ENCODE assay signal across 9 cellular contexts in genomic region chr1:17922833-17923232, GRCh38.
DNase-seq lines count a peak whose midpoint lies in the region; ATAC-seq and TF ChIP-seq lines count a peak whose summit lies in the region.
"Had no signal": no experiment of that assay in that cellular context is flagged by ENCODE, and none has a peak within 500 bp of the region (broad histone marks: within the 10 kb centered on the region; RNA-seq: fewer than 3 reads in every experiment).

No MANE protein-coding gene starts in this region.

- H3K4me3 ChIP-seq in PC-3 (ENCODE audit: low read length): no peak overlapping the region
- H3K4me3 ChIP-seq in spleen: no peak overlapping the region
- H3K4me3 ChIP-seq in vagina: no peak overlapping the region

- H3K9me2 ChIP-seq in PC-3 (replicated peaks; ENCODE audit: low read length): no peaks in the 10 kb centered on the region

- ATAC-seq in PC-3: no peak
- ATAC-seq: naive thymus-derived CD8-positive, alpha-beta T cell had no signal

- TF ChIP-seq POLR2A in spleen (IDR thresholded peaks at IDR 0.05) (no peak), vagina (IDR thresholded peaks at IDR 0.05) (no peak)

- peak; percentile 67 for TF ChIP-seq CTCF in PC-3 (conservative IDR thresholded peaks at IDR 0.05; ENCODE audit: low read depth, low read length)
- peak in 6 of 11 experiments; percentile 29 to 47 (median 35) for TF ChIP-seq CTCF in spleen (IDR thresholded peaks at IDR 0.05 in 8 of 11, conservative IDR thresholded peaks at IDR 0.05 in 3 of 11)
- no peak for TF ChIP-seq CTCF in vagina (IDR thresholded peaks at IDR 0.05)

- intact Hi-C loops in PC-3 (cut with micrococcal nuclease) (no loop called here), spleen (cut with DNase I; ENCODE audit: low total_unique reads) (no loop called here), vagina (cut with DNase I) (no loop called here)

- in situ Hi-C loops in KBM-7 (cut with MboI; ENCODE audit: low pct_unique_long_range_greater_than_20kb, low sequenced_read_pairs): no loop called here

- POLR2A ChIA-PET in PC-3 (lab: Charles Lee; ENCODE audit: unreplicated experiment): no interaction called here

- DNase-seq in SIG-M5 treated with dmso at 0.1 percent for 504 hours (lab: John Stamatoyannopoulos, UW; ENCODE audit: unreplicated experiment): peak; percentile 26
- no peak for DNase-seq in SIG-M5 (lab: John Stamatoyannopoulos, UW)
- peak; percentile 16 for DNase-seq in KBM-7
- peak; percentile 45 for DNase-seq in PC-3
- DNase-seq in fibroblast of the conjunctiva (ENCODE audit: low read depth): peak; percentile 3
- peak; percentile 41 for DNase-seq in spleen
- no peak for DNase-seq in vagina (ENCODE audit: extremely low spot score in 2 of 2)
- no peak for DNase-seq in central memory CD4-positive, alpha-beta T cell

- no peaks in the 10 kb centered on the region for H3K79me2 ChIP-seq in PC-3 (ENCODE audit: low read length)

- H3K4me1 ChIP-seq in PC-3 (ENCODE audit: insufficient read depth, low read length) (no peaks in the 10 kb centered on the region), spleen (no peaks in the 10 kb centered on the region), vagina (no peaks in the 10 kb centered on the region)

- H3K36me3 ChIP-seq in PC-3 (ENCODE audit: low read depth, low read length): no peaks in the 10 kb centered on the region
- no peaks in the 10 kb centered on the region for H3K36me3 ChIP-seq in spleen
- H3K36me3 ChIP-seq in vagina: no peaks in the 10 kb centered on the region

- H4K20me1 ChIP-seq in PC-3 (ENCODE audit: low read length): no peaks in the 10 kb centered on the region

- 11 to 24% (median 14%) methylated on average over 6 of the region's 6 CpGs for WGBS in spleen, 5 donors

- H3K27ac ChIP-seq in PC-3 (ENCODE audit: low read length) (no peak overlapping the region), spleen (no peak overlapping the region), vagina (no peak overlapping the region)

- H3K27me3 ChIP-seq in PC-3 (ENCODE audit: low read length) (peaks cover 23% of the 10 kb centered on the region), spleen (replicated peaks in 1 of 7) (peaks cover 0 to 97% (median 13%) of the 10 kb centered on the region in 7 donors), vagina (no peaks in the 10 kb centered on the region)

- H3K9me3 ChIP-seq in PC-3 (ENCODE audit: low read length) (no peaks in the 10 kb centered on the region), spleen (no peaks in the 10 kb centered on the region), vagina (no peaks in the 10 kb centered on the region)

- CTCF ChIA-PET in PC-3 (lab: Charles Lee): no interaction called here

- no peaks in the 10 kb centered on the region for H3F3A ChIP-seq in PC-3 (ENCODE audit: low read length, unreplicated experiment)

- no TSS peak for BruUV-seq in PC-3 (replicated peaks; lab: Mats Ljungman, UMichigan)

- H3K4me2 ChIP-seq in PC-3 (ENCODE audit: low read length): no peak overlapping the region

- H3K9ac ChIP-seq in PC-3 (ENCODE audit: low read length): no peak overlapping the region

- H2AFZ ChIP-seq in PC-3 (ENCODE audit: low read length): no peak overlapping the region

Comparison
In these comparisons a context has a peak if more than half of its experiments do, and no peak if none do; other contexts are left out.
1. DNase-seq: peak in SIG-M5 treated with dmso at 0.1 percent for 504 hours (single experiment), KBM-7 (single experiment), PC-3 (single experiment), fibroblast of the conjunctiva (single experiment) and spleen (single experiment); none in SIG-M5 (single experiment), vagina (0 of 2) and central memory CD4-positive, alpha-beta T cell (single experiment).
2. CTCF ChIP-seq: peak in PC-3 (single experiment) and spleen (6 of 11); none in vagina (0 of 3).